1 cellular context compared by ENCODE assay signal in genomic region chr19:10566408-10566657, GRCh38.
TF ChIP-seq lines count a peak whose summit lies in the region.

No MANE protein-coding gene starts in this region.

TF ChIP-seq in H1, 55 proteins besides CTCF, POLR2A, EP300 and RAD21:
- TF ChIP-seq RFX5 (IDR thresholded peaks at IDR 0.05; ENCODE audit: borderline replicate concordance, low read depth, low read length) (no peak), HDAC2 (IDR thresholded peaks at IDR 0.05; ENCODE audit: borderline replicate concordance in 1 of 2, low read depth in 2 of 2, low read length in 2 of 2) (no peak), SUZ12 (IDR thresholded peaks at IDR 0.05; ENCODE audit: low read length) (no peak), CREB1 (IDR thresholded peaks at IDR 0.05) (no peak), MAX (IDR thresholded peaks at IDR 0.05) (no peak), BACH1 (IDR thresholded peaks at IDR 0.05; ENCODE audit: low read length) (no peak), ZNF274 (IDR thresholded peaks at IDR 0.05; ENCODE audit: borderline replicate concordance, extremely low read depth, low read length) (no peak), NRF1 (IDR thresholded peaks at IDR 0.05; ENCODE audit: low read depth, low read length) (no peak), POU5F1 (IDR thresholded peaks at IDR 0.05; ENCODE audit: low read depth, low read length) (no peak), CEBPB (IDR thresholded peaks at IDR 0.05; ENCODE audit: low read depth, low read length) (no peak), MAFK (IDR thresholded peaks at IDR 0.05; ENCODE audit: low read depth, low read length) (no peak), HDAC6 (IDR thresholded peaks at IDR 0.05; ENCODE audit: low read depth, low read length) (no peak), TCF12 (IDR thresholded peaks at IDR 0.05; ENCODE audit: low read depth, low read length) (no peak), JUN (IDR thresholded peaks at IDR 0.05; ENCODE audit: low read depth, low read length) (no peak), SP4 (IDR thresholded peaks at IDR 0.05; ENCODE audit: low read length) (no peak), CHD1 (IDR thresholded peaks at IDR 0.05; ENCODE audit: low read depth, low read length) (no peak), CHD2 (IDR thresholded peaks at IDR 0.05; ENCODE audit: low read length) (no peak)
